In genomic region chr19:58557253-58558065, GRCh38 we compare ENCODE assay signal across 8 cellular contexts. TPM values are rescaled to one million over a fixed set of nuclear protein-coding genes. Genes with fewer than 3 reads are reported as not detected.
DNase-seq lines count a peak whose midpoint lies in the region; ATAC-seq lines count a peak whose summit lies in the region.

No MANE protein-coding gene starts in this region.

- no peaks in the 10 kb centered on the region for H3K9me3 ChIP-seq in HUES6 (ENCODE audit: control insufficient read depth, insufficient read depth, low read depth, low read length)
- no peaks in the 10 kb centered on the region for H3K9me3 ChIP-seq in iPS-18c (ENCODE audit: control insufficient read depth, insufficient read depth, low read length)

- H3K27ac Mint-ChIP-seq in activated naive CD4-positive, alpha-beta T cell treated with anti-CD3 and anti-CD28 coated beads, Interleukin-2, amount 50 U/mL, for 72 hours, result peak overlapping the region; percentile 98 to 99
- peak overlapping the region; percentile 98 for H3K27ac Mint-ChIP-seq in stimulated activated naive B cell treated with anti-CD40 and anti-IgM and Interleukin-4, amounts not matched to agents 10 μg/mL and 1 μg/mL and 100 μg/mL, for 72 hours

- peaks cover 20% of the 10 kb centered on the region for H3K27me3 ChIP-seq in HUES6 (ENCODE audit: control insufficient read depth, insufficient read depth, low read length)

- H3K9ac ChIP-seq in HUES6 (ENCODE audit: low read length), result peak overlapping the region; percentile 86

- peaks cover 52 to 68% of the 10 kb centered on the region in 2 donors for H3K36me3 Mint-ChIP-seq in activated naive CD4-positive, alpha-beta T cell treated with anti-CD3 and anti-CD28 coated beads, Interleukin-2, amount 50 U/mL, for 72 hours
- H3K36me3 Mint-ChIP-seq in stimulated activated naive B cell treated with anti-CD40 and anti-IgM and Interleukin-4, amounts not matched to agents 10 μg/mL and 1 μg/mL and 100 μg/mL, for 72 hours, result peaks cover 52 to 74% of the 10 kb centered on the region in 2 donors

- peak in 1 of 2 donors; percentile 57 for DNase-seq in activated naive CD4-positive, alpha-beta T cell treated with anti-CD3 and anti-CD28 coated beads, Interleukin-2, amount 50 U/mL, for 72 hours (ENCODE audit: low spot score in 2 of 2)
- DNase-seq in stimulated activated naive B cell treated with anti-CD40 and anti-IgM and Interleukin-4, amounts not matched to agents 10 μg/mL and 1 μg/mL and 100 μg/mL, for 72 hours, result no peak
- no peak for DNase-seq in SKM-1 treated with dmso at 0.1 percent for 144 hours (lab: John Stamatoyannopoulos, UW; ENCODE audit: unreplicated experiment)
- no peak for DNase-seq in SK-N-DZ (ENCODE audit: low spot score)
- no peak for DNase-seq in NCI-H1092 (lab: John Stamatoyannopoulos, UW)
- DNase-seq in LoVo (ENCODE audit: low spot score), result no peak

- no peaks in the 10 kb centered on the region for H3K27me3 Mint-ChIP-seq in stimulated activated naive B cell treated with anti-CD40 and anti-IgM and Interleukin-4, amounts not matched to agents 10 μg/mL and 1 μg/mL and 100 μg/mL, for 72 hours

- H3K4me3 ChIP-seq in HUES6 (ENCODE audit: low read depth, low read length) (peak overlapping the region; percentile 81), iPS-18c (ENCODE audit: insufficient read depth, low read depth, low read length) (peak overlapping the region; percentile 88)

- H3K27ac ChIP-seq in HUES6 (ENCODE audit: low read depth, low read length), result peak overlapping the region; percentile 56; the same call in 1 of the 2 replicates

- peak overlapping the region; percentile 97 to 98 for H3K4me3 Mint-ChIP-seq in stimulated activated naive B cell treated with anti-CD40 and anti-IgM and Interleukin-4, amounts not matched to agents 10 μg/mL and 1 μg/mL and 100 μg/mL, for 72 hours

- H3K4me1 ChIP-seq in HUES6 (ENCODE audit: control insufficient read depth, insufficient read depth, low read length), result peaks cover 32% of the 10 kb centered on the region

- peaks cover 57 to 93% of the 10 kb centered on the region in 2 donors for H3K4me1 Mint-ChIP-seq in stimulated activated naive B cell treated with anti-CD40 and anti-IgM and Interleukin-4, amounts not matched to agents 10 μg/mL and 1 μg/mL and 100 μg/mL, for 72 hours

- peaks cover 24% of the 10 kb centered on the region for H3K36me3 ChIP-seq in HUES6 (ENCODE audit: control insufficient read depth, insufficient read depth, low read length)

- ATAC-seq in activated naive CD4-positive, alpha-beta T cell treated with anti-CD3 and anti-CD28 coated beads, Interleukin-2, amount 50 U/mL, for 72 hours, result no peak
- no peak for ATAC-seq in stimulated activated naive B cell treated with anti-CD40 and anti-IgM and Interleukin-4, amounts not matched to agents 10 μg/mL and 1 μg/mL and 100 μg/mL, for 72 hours (replicated peaks)

- no peaks in the 10 kb centered on the region for H3K9me3 Mint-ChIP-seq in activated naive CD4-positive, alpha-beta T cell treated with anti-CD3 and anti-CD28 coated beads, Interleukin-2, amount 50 U/mL, for 72 hours
- H3K9me3 Mint-ChIP-seq in stimulated activated naive B cell treated with anti-CD40 and anti-IgM and Interleukin-4, amounts not matched to agents 10 μg/mL and 1 μg/mL and 100 μg/mL, for 72 hours, result no peaks in the 10 kb centered on the region

RNA-seq across cellular contexts. Expression of gene UBE2M, which starts 1.0 kb away (rescaled TPM):
- 100 to 1,000 TPM; 121 to 123 TPM for total RNA-seq in activated naive CD4-positive, alpha-beta T cell treated with anti-CD3 and anti-CD28 coated beads, Interleukin-2, amount 50 U/mL, for 72 hours
- polyA plus RNA-seq in SK-N-DZ (2014; cell fraction: cytosol; rRNA removed), result 63.0 and 69.2 TPM in 2 replicates
- polyA plus RNA-seq in SK-N-DZ (2014; cell fraction: nucleus; rRNA removed), result 59.7 and 69.5 TPM in 2 replicates

RNA-seq across cellular contexts. Expression of gene CHMP2A, which starts 2.6 kb away (rescaled TPM):
- 100 to 1,000 TPM; 112 to 114 TPM for total RNA-seq in activated naive CD4-positive, alpha-beta T cell treated with anti-CD3 and anti-CD28 coated beads, Interleukin-2, amount 50 U/mL, for 72 hours
- 85.0 and 86.3 TPM in 2 replicates for polyA plus RNA-seq in SK-N-DZ (2014; cell fraction: cytosol; rRNA removed)
- polyA plus RNA-seq in SK-N-DZ (2014; cell fraction: nucleus; rRNA removed), result 46.1 and 47.8 TPM in 2 replicates

RNA-seq across cellular contexts. Expression of gene TRIM28, which starts 13.6 kb away (rescaled TPM):
- total RNA-seq in activated naive CD4-positive, alpha-beta T cell treated with anti-CD3 and anti-CD28 coated beads, Interleukin-2, amount 50 U/mL, for 72 hours, result 100 to 1,000 TPM; 446 to 497 TPM
- 375 and 400 TPM in 2 replicates for polyA plus RNA-seq in SK-N-DZ (2014; cell fraction: cytosol; rRNA removed)
- polyA plus RNA-seq in SK-N-DZ (2014; cell fraction: nucleus; rRNA removed), result 509 and 535 TPM in 2 replicates

RNA-seq across cellular contexts. Expression of gene MZF1, which starts 15.7 kb away (rescaled TPM):
- 10 to 100 TPM; 22.1 to 26.8 TPM for total RNA-seq in activated naive CD4-positive, alpha-beta T cell treated with anti-CD3 and anti-CD28 coated beads, Interleukin-2, amount 50 U/mL, for 72 hours
- polyA plus RNA-seq in SK-N-DZ (2014; cell fraction: cytosol; rRNA removed), result 12.0 and 14.7 TPM in 2 replicates
- 72.1 and 102 TPM in 2 replicates for polyA plus RNA-seq in SK-N-DZ (2014; cell fraction: nucleus; rRNA removed)

RNA-seq across cellular contexts. Expression of gene ZBTB45, which starts 37.8 kb away (rescaled TPM):
- 10 to 100 TPM in 1 of 2 donors, 1 to 10 TPM in 1; 7.9 to 12.2 TPM for total RNA-seq in activated naive CD4-positive, alpha-beta T cell treated with anti-CD3 and anti-CD28 coated beads, Interleukin-2, amount 50 U/mL, for 72 hours
- 4.4 and 4.8 TPM in 2 replicates for polyA plus RNA-seq in SK-N-DZ (2014; cell fraction: cytosol; rRNA removed)
- 4.1 and 4.5 TPM in 2 replicates for polyA plus RNA-seq in SK-N-DZ (2014; cell fraction: nucleus; rRNA removed)
